ENCODE assay signal across 1 cellular context in genomic region chr22:38467438-38467903, GRCh38.
TF ChIP-seq lines count a peak whose summit lies in the region.

No MANE protein-coding gene starts in this region.

TF ChIP-seq in GM12878, 131 proteins besides CTCF, POLR2A, EP300 and RAD21 (continued from another document):
- no peak for TF ChIP-seq BACH1 (IDR thresholded peaks at IDR 0.05; ENCODE audit: borderline replicate concordance)
- no peak for TF ChIP-seq NFYA (IDR thresholded peaks at IDR 0.05; ENCODE audit: borderline replicate concordance, low read depth, low read length)
- TF ChIP-seq, protein P1, sequence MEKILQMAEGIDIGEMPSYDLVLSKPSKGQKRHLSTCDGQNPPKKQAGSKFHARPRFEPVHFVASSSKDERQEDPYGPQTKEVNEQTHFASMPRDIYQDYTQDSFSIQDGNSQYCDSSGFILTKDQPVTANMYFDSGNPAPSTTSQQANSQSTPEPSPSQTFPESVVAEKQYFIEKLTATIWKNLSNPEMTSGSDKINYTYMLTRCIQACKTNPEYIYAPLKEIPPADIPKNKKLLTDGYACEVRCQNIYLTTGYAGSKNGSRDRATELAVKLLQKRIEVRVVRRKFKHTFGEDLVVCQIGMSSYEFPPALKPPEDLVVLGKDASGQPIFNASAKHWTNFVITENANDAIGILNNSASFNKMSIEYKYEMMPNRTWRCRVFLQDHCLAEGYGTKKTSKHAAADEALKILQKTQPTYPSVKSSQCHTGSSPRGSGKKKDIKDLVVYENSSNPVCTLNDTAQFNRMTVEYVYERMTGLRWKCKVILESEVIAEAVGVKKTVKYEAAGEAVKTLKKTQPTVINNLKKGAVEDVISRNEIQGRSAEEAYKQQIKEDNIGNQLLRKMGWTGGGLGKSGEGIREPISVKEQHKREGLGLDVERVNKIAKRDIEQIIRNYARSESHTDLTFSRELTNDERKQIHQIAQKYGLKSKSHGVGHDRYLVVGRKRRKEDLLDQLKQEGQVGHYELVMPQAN (conservative IDR thresholded peaks at IDR 0.05): no peak
- TF ChIP-seq, protein P2, sequence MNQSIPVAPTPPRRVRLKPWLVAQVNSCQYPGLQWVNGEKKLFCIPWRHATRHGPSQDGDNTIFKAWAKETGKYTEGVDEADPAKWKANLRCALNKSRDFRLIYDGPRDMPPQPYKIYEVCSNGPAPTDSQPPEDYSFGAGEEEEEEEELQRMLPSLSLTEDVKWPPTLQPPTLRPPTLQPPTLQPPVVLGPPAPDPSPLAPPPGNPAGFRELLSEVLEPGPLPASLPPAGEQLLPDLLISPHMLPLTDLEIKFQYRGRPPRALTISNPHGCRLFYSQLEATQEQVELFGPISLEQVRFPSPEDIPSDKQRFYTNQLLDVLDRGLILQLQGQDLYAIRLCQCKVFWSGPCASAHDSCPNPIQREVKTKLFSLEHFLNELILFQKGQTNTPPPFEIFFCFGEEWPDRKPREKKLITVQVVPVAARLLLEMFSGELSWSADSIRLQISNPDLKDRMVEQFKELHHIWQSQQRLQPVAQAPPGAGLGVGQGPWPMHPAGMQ (IDR thresholded peaks at IDR 0.05; ENCODE audit: borderline replicate concordance): no peak
- TF ChIP-seq ZZZ3 (IDR thresholded peaks at IDR 0.05; ENCODE audit: control insufficient read depth, insufficient read length, low read depth): no peak
- no peak for TF ChIP-seq YBX1 (IDR thresholded peaks at IDR 0.05)
- TF ChIP-seq EED (IDR thresholded peaks at IDR 0.05; ENCODE audit: low read depth): no peak
TF ChIP-seq in GM12878: peak in this region for 0.
